Comparison of ENCODE assay signal across 22 cellular contexts in the genomic region with DNA sequence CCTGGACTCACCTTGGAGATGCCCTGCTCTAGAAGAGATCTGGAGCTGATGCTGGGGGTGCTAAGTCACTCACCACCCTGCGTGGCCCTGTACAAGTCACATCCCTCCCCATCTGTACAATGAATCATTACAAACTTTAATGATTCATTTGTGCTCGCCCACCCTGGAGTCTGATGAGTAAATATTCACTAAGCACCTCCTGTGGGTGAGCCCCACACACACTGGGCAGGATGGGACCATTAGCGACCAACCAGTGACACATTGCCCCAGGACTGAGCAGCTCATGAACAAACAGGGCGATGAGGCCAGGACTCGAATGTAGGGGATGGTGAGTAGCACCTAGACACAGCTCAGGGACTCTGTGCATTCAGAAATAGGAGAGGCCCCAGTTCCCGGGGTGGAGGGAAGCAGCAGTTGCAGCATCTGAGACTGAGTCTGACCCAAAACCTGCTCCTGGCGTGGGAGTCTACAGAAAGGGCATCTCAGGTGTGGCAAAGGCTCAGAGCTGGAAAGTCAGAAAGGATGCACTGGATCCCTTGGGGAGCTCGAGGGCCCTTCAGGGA. TPM values are rescaled to one million over a fixed set of nuclear protein-coding genes. Genes with fewer than 3 reads are reported as not detected.
DNase-seq lines count a peak whose midpoint lies in the region; ATAC-seq and TF ChIP-seq lines count a peak whose summit lies in the region.
"Had no signal": no experiment of that assay in that cellular context is flagged by ENCODE, and none has a peak within 500 bp of the region (broad histone marks: within the 10 kb centered on the region; RNA-seq: fewer than 3 reads in every experiment).

No MANE protein-coding gene starts in this region.

- H3K9me3 ChIP-seq in RWPE2 (ENCODE audit: severe bottlenecking) (no peaks in the 10 kb centered on the region), iPS-18c (ENCODE audit: control insufficient read depth, insufficient read depth, low read length) (no peaks in the 10 kb centered on the region), heart left ventricle (peaks cover 0 to 6% (median 2%) of the 10 kb centered on the region in 12 donors), psoas muscle (peaks cover 3% of the 10 kb centered on the region)
- H3K9me3 ChIP-seq: adrenal gland had no signal

- H3K27ac ChIP-seq in RWPE2 (ENCODE audit: poor library complexity, severe bottlenecking): no peak overlapping the region
- H3K27ac ChIP-seq in heart left ventricle: no peak overlapping the region
- H3K27ac ChIP-seq in psoas muscle: no peak overlapping the region
- H3K27ac ChIP-seq: adrenal gland, tibial nerve had no signal

- intact Hi-C loops in heart left ventricle (cut with DNase I): no loop called here
- intact Hi-C loops in psoas muscle (cut with DNase I): no loop called here

- TF ChIP-seq POLR2A in heart left ventricle (IDR thresholded peaks at IDR 0.05): no peak

- H3K4me3 ChIP-seq in RWPE2 (ENCODE audit: severe bottlenecking) (no peak overlapping the region), iPS-18c (ENCODE audit: insufficient read depth, low read depth, low read length) (peak overlapping the region; percentile 32; the same call in 1 of the 2 replicates), heart left ventricle (no peak overlapping the region), psoas muscle (no peak overlapping the region)
- H3K4me3 ChIP-seq: adrenal gland, GM12878, K562, tibial nerve had no signal

- H3K27me3 ChIP-seq in RWPE2 (ENCODE audit: insufficient read depth, poor library complexity, severe bottlenecking): no peaks in the 10 kb centered on the region
- H3K27me3 ChIP-seq in heart left ventricle: peaks cover 0 to 21% (median 4%) of the 10 kb centered on the region in 9 donors
- H3K27me3 ChIP-seq in psoas muscle (ENCODE audit: insufficient read depth in 3 of 3, low read length in 2 of 3): peaks cover 0 to 25% (median 6%) of the 10 kb centered on the region in 3 donors
- H3K27me3 ChIP-seq: adrenal gland had no signal

- WGBS in heart left ventricle, 4 donors: 65 to 81% (median 69%) methylated on average over 7 to 8 of the region's 8 CpGs
- 62 to 64% (median 64%) methylated on average over 8 of the region's 8 CpGs for WGBS in psoas muscle, 3 donors

- no peaks in the 10 kb centered on the region for H3K36me3 ChIP-seq in RWPE2 (ENCODE audit: low read depth)
- no peaks in the 10 kb centered on the region for H3K36me3 ChIP-seq in heart left ventricle
- H3K36me3 ChIP-seq in psoas muscle (ENCODE audit: insufficient read depth in 1 of 2, low read depth in 1 of 2): no peaks in the 10 kb centered on the region
- H3K36me3 ChIP-seq: adrenal gland, tibial nerve had no signal

- H3K4me1 ChIP-seq in RWPE2 (ENCODE audit: insufficient read depth, poor library complexity, severe bottlenecking) (no peaks in the 10 kb centered on the region), heart left ventricle (peaks cover 0 to 21% (median 8%) of the 10 kb centered on the region in 12 donors), psoas muscle (no peaks in the 10 kb centered on the region)
- H3K4me1 ChIP-seq: adrenal gland, Caco-2 had no signal

- DNase-seq in stimulated activated CD4-positive, alpha-beta T cell treated with anti-CD3 and anti-CD28 coated beads, Interleukin-4, amount 100 ng/mL, for 24 hours: peak; percentile 19
- DNase-seq in stimulated activated CD4-positive, alpha-beta T cell treated with anti-CD3 and anti-CD28 coated beads, Interleukin-2, amount 100 ng/mL, for 48 hours: no peak
- DNase-seq in RWPE2 (ENCODE audit: low spot score): peak; percentile 14
- DNase-seq in heart left ventricle: no peak
- DNase-seq in psoas muscle: no peak
- DNase-seq: adrenal gland; Caco-2; central memory CD4-positive, alpha-beta T cell; effector memory CD4-positive, alpha-beta T cell; hippocampal formation; NCI-H187 treated with DMSO at 0.1 percent for 48 hours; NCI-H510A; nucleus accumbens; SIG-M5; T-helper 17 cell had no signal

- no peak for TF ChIP-seq CTCF in RWPE2 (IDR thresholded peaks at IDR 0.05; ENCODE audit: poor library complexity, severe bottlenecking)
- no peak for TF ChIP-seq CTCF in heart left ventricle (IDR thresholded peaks at IDR 0.05)
- no peak for TF ChIP-seq CTCF in psoas muscle (IDR thresholded peaks at IDR 0.05)

- ATAC-seq in RWPE2 (ENCODE audit: low read depth): peak; percentile 11; the same call in 1 of the 3 replicates
- ATAC-seq in HG03457 (IDR thresholded peaks at IDR 0.05; ENCODE audit: unreplicated experiment): no peak
- no peak for ATAC-seq in heart left ventricle
- ATAC-seq in psoas muscle: no peak
- ATAC-seq in HG03432 (IDR thresholded peaks at IDR 0.05; ENCODE audit: unreplicated experiment): no peak
- ATAC-seq: GM12878, K562, T-helper 17 cell had no signal

RNA-seq across cellular contexts. Expression of a gene that starts 18.1 kb away (rescaled TPM):
- total RNA-seq in heart left ventricle (1 to 10 TPM in 1 of 9 donors, under 1 TPM in 1, not detected in 7; 0.56 to 7.1 TPM), psoas muscle (under 1 TPM in 3 of 4 donors, not detected in 1; 0.25 to 0.81 (median 0.52) TPM)
- polyA plus RNA-seq in heart left ventricle (not detected), psoas muscle (1 to 10 TPM in 1 of 3 donors, under 1 TPM in 2; 0.11 to 1.4 (median 0.26) TPM)
- total RNA-seq: G401, GM12878 had no signal
- polyA plus RNA-seq: GM12878 had no signal

RNA-seq across cellular contexts. Expression of a gene that starts 24.1 kb away (rescaled TPM):
- total RNA-seq in heart left ventricle (1 to 10 TPM; 1.8 to 3.9 (median 3.4) TPM), psoas muscle (1 to 10 TPM; 1.5 to 2.1 (median 1.7) TPM)
- polyA plus RNA-seq in heart left ventricle (1 to 10 TPM; 2.7 to 2.9 TPM), psoas muscle (1 to 10 TPM in 1 of 3 donors, under 1 TPM in 2; 0.73 to 1.7 (median 0.92) TPM)
- total RNA-seq: G401 had no signal
- polyA plus RNA-seq: GM12878 had no signal

Comparison
In these comparisons a context has a peak if more than half of its experiments do, and no peak if none do; other contexts are left out.
1. DNase-seq: peak in stimulated activated CD4-positive, alpha-beta T cell treated with anti-CD3 and anti-CD28 coated beads, Interleukin-4, amount 100 ng/mL, for 24 hours (single experiment) and RWPE2 (single experiment); none in stimulated activated CD4-positive, alpha-beta T cell treated with anti-CD3 and anti-CD28 coated beads, Interleukin-2, amount 100 ng/mL, for 48 hours (0 of 2), heart left ventricle (0 of 5) and psoas muscle (0 of 2).